ENCODE assay signal across 15 cellular contexts in genomic region chr22:25745341-25746011, GRCh38. TPM values are rescaled to one million over a fixed set of nuclear protein-coding genes. Genes with fewer than 3 reads are reported as not detected.
DNase-seq lines count a peak whose midpoint lies in the region; ATAC-seq and TF ChIP-seq lines count a peak whose summit lies in the region.
"Had no signal": no experiment of that assay in that cellular context is flagged by ENCODE, and none has a peak within 500 bp of the region (broad histone marks: within the 10 kb centered on the region; RNA-seq: fewer than 3 reads in every experiment).

No MANE protein-coding gene starts in this region.

- H3F3A ChIP-seq in SK-N-SH (replicated peaks; ENCODE audit: insufficient read depth), result peaks cover 14% of the 10 kb centered on the region

- TF ChIP-seq RAD21 in SK-N-SH (IDR thresholded peaks at IDR 0.05; ENCODE audit: low read length) (no peak), HCT116 (IDR thresholded peaks at IDR 0.05; ENCODE audit: low read depth) (no peak)

- H3K4me2 ChIP-seq in SK-N-SH (peak overlapping the region; percentile 61), HCT116 (ENCODE audit: low read length) (peak overlapping the region; percentile 34; the same call in 1 of the 2 replicates)

- RAD21 ChIA-PET in HCT116 (lab: Charles Lee; ENCODE audit: low non-redundant PET in 1 of 2, low total read pairs in 2 of 2, uncharacterized antibody in 2 of 2, unreplicated experiment in 2 of 2), result no interaction called here

- CTCF ChIA-PET in SK-N-SH (lab: Yijun Ruan, JAX), result interaction anchor here (0.7 to 2.6 kb wide), 6 partner anchors 10 to 544 kb away, joined by 3 to 7 read pairs (median 4); no protein-coding TSS in a partner anchor
- CTCF ChIA-PET in HCT116 (lab: Charles Lee), result no interaction called here

- no peak overlapping the region for H3K4me3 ChIP-seq in SK-N-SH (ENCODE audit: low read depth in 2 of 2, low read length in 1 of 2)
- H3K4me3 ChIP-seq in HCT116 (replicated peaks in 1 of 2; ENCODE audit: low read depth in 1 of 2, low read length in 2 of 2), result no peak overlapping the region
- H3K4me3 ChIP-seq: suprapubic skin had no signal

- H3K36me3 ChIP-seq in SK-N-SH (replicated peaks in 1 of 2; ENCODE audit: control insufficient read depth in 1 of 2, insufficient read depth in 2 of 2, low read length in 1 of 2) (no peaks in the 10 kb centered on the region), HCT116 (ENCODE audit: control insufficient read depth in 1 of 2, insufficient read depth in 2 of 2, low read length in 2 of 2) (no peaks in the 10 kb centered on the region)
- H3K36me3 ChIP-seq: neutrophil, suprapubic skin had no signal

- 46% methylated on average over 7 of the region's 7 CpGs for WGBS in SK-N-SH (ENCODE audit: low lambda C conversion rate)

- ATAC-seq in SK-N-SH treated with all-trans-retinoic acid at 6 μM for 48 hours (no peak), HCT116 (no peak), HG03045 (IDR thresholded peaks at IDR 0.05; ENCODE audit: unreplicated experiment) (no peak)
- ATAC-seq: left lobe of liver had no signal

- TF ChIP-seq CTCF in SK-N-SH (IDR thresholded peaks at IDR 0.05), result no peak
- no peak for TF ChIP-seq CTCF in HCT116 (IDR thresholded peaks at IDR 0.05 in 2 of 3, conservative IDR thresholded peaks at IDR 0.05 in 1 of 3; ENCODE audit: borderline replicate concordance in 1 of 3, insufficient read depth in 1 of 3, low read depth in 2 of 3, low read length in 2 of 3)

- TF ChIP-seq POLR2A in HCT116 (IDR thresholded peaks at IDR 0.05; ENCODE audit: borderline replicate concordance, extremely low read depth, insufficient read depth, insufficient read length), result no peak

- H3K79me2 ChIP-seq in SK-N-SH (ENCODE audit: insufficient read depth) (no peaks in the 10 kb centered on the region), HCT116 (ENCODE audit: insufficient read depth, low read length) (no peaks in the 10 kb centered on the region)

- intact Hi-C loops in HCT116 (cut with micrococcal nuclease) (no loop called here), posterior cingulate gyrus (cut with DNase I) (no loop called here)

- H3K4me1 ChIP-seq in SK-N-SH (ENCODE audit: control insufficient read depth in 1 of 2, insufficient read depth in 2 of 2, low read depth in 1 of 2, low read length in 1 of 2) (peaks cover 12 to 37% of the 10 kb centered on the region in 2 experiments; a peak in 3 of 4 replicates), HCT116 (ENCODE audit: control insufficient read depth in 1 of 2, insufficient read depth in 2 of 2, low read length in 2 of 2) (peaks cover 12 to 24% of the 10 kb centered on the region in 2 experiments)
- H3K4me1 ChIP-seq: suprapubic skin had no signal

- H2AFZ ChIP-seq in SK-N-SH (ENCODE audit: low read depth), result peak overlapping the region; percentile 32; the same call in 1 of the 2 replicates
- no peak overlapping the region for H2AFZ ChIP-seq in HCT116 (ENCODE audit: low read depth, low read length, poor library complexity, severe bottlenecking)

- H3K27me3 ChIP-seq in SK-N-SH (ENCODE audit: insufficient read depth) (no peaks in the 10 kb centered on the region), HCT116 (ENCODE audit: insufficient read depth, low read length) (no peaks in the 10 kb centered on the region)

- H3K9me2 ChIP-seq in SK-N-SH (no peaks in the 10 kb centered on the region), HCT116 (ENCODE audit: insufficient read depth) (no peaks in the 10 kb centered on the region)

- no peak for TF ChIP-seq EP300 in SK-N-SH (IDR thresholded peaks at IDR 0.05; ENCODE audit: borderline replicate concordance in 1 of 2, low read depth in 1 of 2, low read length in 1 of 2)

- POLR2A ChIA-PET in SK-N-SH (lab: Yijun Ruan, JAX) (no interaction called here), HCT116 (lab: Charles Lee) (no interaction called here)

- H3K27ac ChIP-seq in SK-N-SH (ENCODE audit: low read depth in 2 of 2, low read length in 1 of 2), result peak overlapping the region; percentile 87 to 97
- H3K27ac ChIP-seq in HCT116 (ENCODE audit: low read depth, low read length), result no peak overlapping the region
- H3K27ac ChIP-seq: neutrophil, suprapubic skin had no signal

- DNase-seq in SK-N-SH (no peak), HCT116 (ENCODE audit: low read depth, low spot score) (no peak), amniotic epithelial cell (ENCODE audit: low read depth) (peak; percentile 96), kidney tubule cell (ENCODE audit: low spot score) (peak; percentile 28), posterior cingulate gyrus (no peak), GOT3 (lab: John Stamatoyannopoulos, UW) (no peak)
- DNase-seq: NCI-H1092; NCI-H526; stimulated activated CD4-positive, alpha-beta T cell treated with anti-CD3 and anti-CD28 coated beads, Interleukin-4, amount 100 ng/mL, for 24 hours had no signal

- BruUV-seq in HCT116 (replicated peaks; lab: Mats Ljungman, UMichigan), result no TSS peak

- H3K9me3 ChIP-seq in SK-N-SH (no peaks in the 10 kb centered on the region), HCT116 (ENCODE audit: control insufficient read depth in 1 of 2, insufficient read depth in 1 of 2, low read depth in 1 of 2, low read length in 2 of 2) (no peaks in the 10 kb centered on the region)
- H3K9me3 ChIP-seq: neutrophil, suprapubic skin had no signal

- H4K20me1 ChIP-seq in SK-N-SH (ENCODE audit: insufficient read depth), result no peaks in the 10 kb centered on the region
- no peaks in the 10 kb centered on the region for H4K20me1 ChIP-seq in HCT116 (ENCODE audit: insufficient read depth)

- H3K9ac ChIP-seq in SK-N-SH (no peak overlapping the region; the same call in 1 of the 2 replicates), HCT116 (ENCODE audit: low read length) (no peak overlapping the region)

TF ChIP-seq in SK-N-SH, 30 proteins besides CTCF, POLR2A, EP300 and RAD21 (continues in another document):
- TF ChIP-seq SIN3A (IDR thresholded peaks at IDR 0.05; ENCODE audit: borderline replicate concordance, low read depth, low read length) (no peak), RCOR1 (IDR thresholded peaks at IDR 0.05; ENCODE audit: low read length) (no peak), TCF12 (IDR thresholded peaks at IDR 0.05) (no peak), RFX5 (IDR thresholded peaks at IDR 0.05; ENCODE audit: low read length) (no peak), ELF1 (IDR thresholded peaks at IDR 0.05) (no peak)

TF ChIP-seq in SK-N-SH treated with all-trans-retinoic acid at 6 μM for 48 hours, 23 proteins besides CTCF, POLR2A, EP300 and RAD21 (continues in another document):
- TF ChIP-seq ZC3H10 (CRISPR knock-in tag; IDR thresholded peaks at IDR 0.05), result no peak
- TF ChIP-seq PPARA (CRISPR knock-in tag; IDR thresholded peaks at IDR 0.05; ENCODE audit: borderline replicate concordance), result no peak
- no peak for TF ChIP-seq OSR1 (CRISPR knock-in tag; IDR thresholded peaks at IDR 0.05)
- no peak for TF ChIP-seq ZFP30 (CRISPR knock-in tag; IDR thresholded peaks at IDR 0.05)
- no peak for TF ChIP-seq TOX (CRISPR knock-in tag; IDR thresholded peaks at IDR 0.05; ENCODE audit: borderline replicate concordance)
- TF ChIP-seq ESRRG (CRISPR knock-in tag; IDR thresholded peaks at IDR 0.05), result no peak

TF ChIP-seq in HCT116, 20 proteins besides CTCF, POLR2A, EP300 and RAD21:
- TF ChIP-seq FOSL1 (IDR thresholded peaks at IDR 0.05; ENCODE audit: low read depth) (no peak), EZH2 (IDR thresholded peaks at IDR 0.05) (no peak), ZFX (IDR thresholded peaks at IDR 0.05) (no peak), YY1 (IDR thresholded peaks at IDR 0.05; ENCODE audit: extremely low read depth, insufficient replicate concordance, low read depth, low read length) (no peak), ELF1 (IDR thresholded peaks at IDR 0.05; ENCODE audit: borderline replicate concordance, low read depth) (no peak), ZBTB33 (IDR thresholded peaks at IDR 0.05; ENCODE audit: extremely low read depth, insufficient replicate concordance, low read length) (no peak), ZNF274 (IDR thresholded peaks at IDR 0.05; ENCODE audit: low read depth, low read length) (no peak)
- TF ChIP-seq, protein P1, sequence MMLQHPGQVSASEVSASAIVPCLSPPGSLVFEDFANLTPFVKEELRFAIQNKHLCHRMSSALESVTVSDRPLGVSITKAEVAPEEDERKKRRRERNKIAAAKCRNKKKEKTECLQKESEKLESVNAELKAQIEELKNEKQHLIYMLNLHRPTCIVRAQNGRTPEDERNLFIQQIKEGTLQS (IDR thresholded peaks at IDR 0.05), result no peak
- TF ChIP-seq, protein P2, sequence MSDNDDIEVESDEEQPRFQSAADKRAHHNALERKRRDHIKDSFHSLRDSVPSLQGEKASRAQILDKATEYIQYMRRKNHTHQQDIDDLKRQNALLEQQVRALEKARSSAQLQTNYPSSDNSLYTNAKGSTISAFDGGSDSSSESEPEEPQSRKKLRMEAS (IDR thresholded peaks at IDR 0.05), result no peak

RNA-seq across cellular contexts. Expression of gene MYO18B, which starts 3.5 kb away (rescaled TPM):
- 0.05 and 0.10 TPM in 2 replicates for polyA plus RNA-seq in SK-N-SH (2012; rRNA removed)
- 0.04 TPM in 2 replicates for polyA plus RNA-seq in SK-N-SH (2012; cell fraction: cytosol; rRNA removed)
- 0.26 TPM in 2 replicates for polyA plus RNA-seq in SK-N-SH (2012; cell fraction: nucleus; rRNA removed)
- 0.05 TPM for total RNA-seq in HCT116 (2021; ENCODE audit: unreplicated experiment)
- polyA plus RNA-seq in HCT116 (2012), result 0.01 TPM in 2 replicates
- total RNA-seq: Daoy, left lobe of liver had no signal

Comparison
In these comparisons a context has a peak if more than half of its experiments do, and no peak if none do; other contexts are left out.
1. DNase-seq: peak in amniotic epithelial cell (single experiment) and kidney tubule cell (single experiment); none in SK-N-SH (single experiment), HCT116 (single experiment), posterior cingulate gyrus (0 of 10) and GOT3 (single experiment).